Comparison of ENCODE assay signal across 21 cellular contexts in genomic region chr5:129216001-129216400, GRCh38.
"Had no signal": no experiment of that assay in that cellular context is flagged by ENCODE, and none has a peak within 500 bp of the region (broad histone marks: within the 10 kb centered on the region; RNA-seq: fewer than 3 reads in every experiment).

No MANE protein-coding gene starts in this region.

- H3K9me3 ChIP-seq: gastrocnemius medialis had no signal

- H3K9ac ChIP-seq: parathyroid adenoma had no signal

- H3K4me1 Mint-ChIP-seq: naive B cell, nephron had no signal

- H3K36me3 Mint-ChIP-seq: naive B cell had no signal

- DNase-seq: effector CD4-positive, alpha-beta T cell; gastrocnemius medialis; islet precursor cell; left lung; lower lobe of right lung; mesenchymal stem cell; naive B cell; spleen; stimulated activated CD4-positive, alpha-beta T cell treated with anti-CD3 and anti-CD28 coated beads, Interleukin-15, amount 100 ng/mL, for 24 hours; stimulated activated CD4-positive, alpha-beta T cell treated with anti-CD3 and anti-CD28 coated beads, Interleukin-1b, Interleukin-23, amount 100 ng/mL, for 48 hours; stimulated activated CD4-positive, alpha-beta T cell treated with anti-CD3 and anti-CD28 coated beads, Interleukin-4, amount 100 ng/mL, for 4 hours; stimulated activated naive CD4-positive, alpha-beta T cell; stomach; substantia nigra; transverse colon; uterus had no signal

- H3K4me3 Mint-ChIP-seq: naive B cell, nephron had no signal

- H3K27me3 Mint-ChIP-seq: naive B cell had no signal

- H3K4me3 ChIP-seq: coronary artery, gastrocnemius medialis, left lung, lower lobe of right lung, spleen, stomach, thoracic aorta, transverse colon, uterus had no signal

- H3K27ac Mint-ChIP-seq: naive B cell, nephron had no signal

- H3K4me1 ChIP-seq: gastrocnemius medialis, left lung, lower lobe of right lung, parathyroid adenoma, spleen, stomach, transverse colon, uterus had no signal

- H3K27me3 ChIP-seq: gastrocnemius medialis, left lung, spleen, stomach, transverse colon, uterus had no signal

- H2AFZ ChIP-seq: parathyroid adenoma had no signal

- H3K36me3 ChIP-seq: gastrocnemius medialis, left lung, lower lobe of right lung, spleen, stomach, thoracic aorta, transverse colon, uterus had no signal

- H3K27ac ChIP-seq: coronary artery, gastrocnemius medialis, left lung, lower lobe of right lung, parathyroid adenoma, spleen, stomach, thoracic aorta, transverse colon, uterus had no signal

- ATAC-seq: gastrocnemius medialis, left lung, lower lobe of right lung, sciatic nerve had no signal

- H3K79me2 ChIP-seq: parathyroid adenoma had no signal
